8 cellular contexts compared by ENCODE assay signal in the genomic region with DNA sequence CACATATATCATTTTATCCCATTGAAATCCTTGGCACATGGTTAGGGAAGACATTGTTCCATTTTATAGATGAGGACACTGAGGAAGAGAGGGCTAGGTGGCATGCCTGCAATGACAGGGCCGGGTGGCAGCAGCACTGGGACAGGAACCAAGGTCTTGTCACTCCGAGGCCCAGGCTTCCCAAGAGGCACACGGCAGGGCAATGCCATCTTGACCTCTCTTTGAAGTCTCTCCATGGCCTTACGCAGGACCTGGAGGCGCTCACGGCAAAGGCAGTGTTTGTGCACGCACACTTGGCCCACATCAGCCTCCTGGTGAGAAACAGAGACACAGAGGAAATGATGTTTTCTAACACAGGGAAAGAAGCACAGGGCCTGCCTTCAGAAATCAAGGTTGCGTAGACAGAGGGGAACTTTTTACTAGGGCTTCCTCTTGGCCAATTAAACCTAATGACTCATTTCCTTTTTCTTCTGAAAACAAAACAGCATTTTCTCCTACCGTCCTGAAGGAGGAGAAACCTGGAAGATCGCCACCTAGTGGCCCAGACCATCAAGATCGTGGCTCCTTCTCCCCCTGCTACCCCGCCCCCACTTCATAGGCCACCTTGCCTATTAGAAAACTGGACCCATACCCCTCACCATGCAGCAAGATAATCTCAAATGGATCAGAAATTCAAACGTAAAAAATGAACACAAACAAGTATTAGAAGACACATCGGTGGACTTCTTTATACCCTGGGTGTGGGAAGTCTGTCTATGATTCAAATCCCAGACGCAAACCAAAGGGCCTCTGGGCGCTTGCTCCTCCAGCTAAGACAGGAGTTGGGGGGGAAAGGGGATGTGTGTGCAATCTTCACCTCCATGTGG.
DNase-seq lines count a peak whose midpoint lies in the region; ATAC-seq and TF ChIP-seq lines count a peak whose summit lies in the region.

No MANE protein-coding gene starts in this region.

- H3K4me1 ChIP-seq in right lobe of liver: peaks cover 0 to 3% (median 0%) of the 10 kb centered on the region in 4 donors

- intact Hi-C loops in activated CD4-positive, alpha-beta T cell treated with anti-CD3 and anti-CD28 coated beads, Interleukin-2, amount 10 ng/mL, durations not matched to agents 24 days and 14 days (cut with micrococcal nuclease): loop anchor here (1.0 to 10.0 kb wide), 3 partner anchors 74 to 637 kb away; partner anchors contain the start of gene SP3
- intact Hi-C loops in dendritic cell treated with granulocyte-macrophage colony-stimulating factor and Interleukin-4, amounts not matched to agents 40 ng/mL and 50 ng/mL, for 4 days (cut with micrococcal nuclease): loop anchor here (1.0 to 10.0 kb wide), 6 partner anchors 15 to 635 kb away; no protein-coding TSS in a partner anchor
- intact Hi-C loops in right lobe of liver (cut with DNase I): no loop called here

- H3K36me3 Mint-ChIP-seq in activated CD4-positive, alpha-beta T cell treated with anti-CD3 and anti-CD28 coated beads, Interleukin-2, amount 10 ng/mL, durations not matched to agents 24 days and 14 days (ENCODE audit: low read depth): no peaks in the 10 kb centered on the region
- H3K36me3 Mint-ChIP-seq in dendritic cell treated with granulocyte-macrophage colony-stimulating factor and Interleukin-4, amounts not matched to agents 40 ng/mL and 50 ng/mL, for 4 days (ENCODE audit: low read depth): no peaks in the 10 kb centered on the region

- H3K9me3 Mint-ChIP-seq in activated CD4-positive, alpha-beta T cell treated with anti-CD3 and anti-CD28 coated beads, Interleukin-2, amount 10 ng/mL, durations not matched to agents 24 days and 14 days: peaks cover under 1% of the 10 kb centered on the region
- H3K9me3 Mint-ChIP-seq in dendritic cell treated with granulocyte-macrophage colony-stimulating factor and Interleukin-4, amounts not matched to agents 40 ng/mL and 50 ng/mL, for 4 days: no peaks in the 10 kb centered on the region

- no peak for TF ChIP-seq POLR2A in right lobe of liver (IDR thresholded peaks at IDR 0.05)

- no peaks in the 10 kb centered on the region for H3K27me3 Mint-ChIP-seq in activated CD4-positive, alpha-beta T cell treated with anti-CD3 and anti-CD28 coated beads, Interleukin-2, amount 10 ng/mL, durations not matched to agents 24 days and 14 days
- no peaks in the 10 kb centered on the region for H3K27me3 Mint-ChIP-seq in dendritic cell treated with granulocyte-macrophage colony-stimulating factor and Interleukin-4, amounts not matched to agents 40 ng/mL and 50 ng/mL, for 4 days

- TF ChIP-seq CTCF in right lobe of liver (IDR thresholded peaks at IDR 0.05): peak; percentile 77 to 89 (median 87)

- peak overlapping the region in 2 of 3 donors; percentile 21 to 32 for H3K4me3 ChIP-seq in right lobe of liver

- no peaks in the 10 kb centered on the region for H3K9me3 ChIP-seq in right lobe of liver

- no peaks in the 10 kb centered on the region for H3K36me3 ChIP-seq in right lobe of liver

- H3K27ac Mint-ChIP-seq in activated CD4-positive, alpha-beta T cell treated with anti-CD3 and anti-CD28 coated beads, Interleukin-2, amount 10 ng/mL, durations not matched to agents 24 days and 14 days: peak overlapping the region; percentile 95
- peak overlapping the region; percentile 94 for H3K27ac Mint-ChIP-seq in dendritic cell treated with granulocyte-macrophage colony-stimulating factor and Interleukin-4, amounts not matched to agents 40 ng/mL and 50 ng/mL, for 4 days

- WGBS in right lobe of liver (ENCODE audit: insufficient coverage, low coverage, low lambda C conversion rate, missing lambda C conversion rate): 24% methylated on average over 16 of the region's 16 CpGs

- DNase-seq in AML-193 (lab: John Stamatoyannopoulos, UW) (peak; percentile 98), NCI-H446 treated with DMSO at 0.1 percent for 48 hours (lab: John Stamatoyannopoulos, UW) (peak; percentile 37), right lobe of liver (peak; percentile 84 to 86 (median 84))
- peak; percentile 94 for DNase-seq in activated CD4-positive, alpha-beta T cell treated with anti-CD3 and anti-CD28 coated beads, Interleukin-2, amount 10 ng/mL, durations not matched to agents 24 days and 14 days
- DNase-seq in stimulated activated CD4-positive, alpha-beta T cell treated with anti-CD3 and anti-CD28 coated beads, Interleukin-4, amount 100 ng/mL, for 48 hours (ENCODE audit: low read depth in 2 of 2): peak; percentile 79

- peak overlapping the region; percentile 62 for H3K4me3 Mint-ChIP-seq in activated CD4-positive, alpha-beta T cell treated with anti-CD3 and anti-CD28 coated beads, Interleukin-2, amount 10 ng/mL, durations not matched to agents 24 days and 14 days
- peak overlapping the region; percentile 37 for H3K4me3 Mint-ChIP-seq in dendritic cell treated with granulocyte-macrophage colony-stimulating factor and Interleukin-4, amounts not matched to agents 40 ng/mL and 50 ng/mL, for 4 days

- H3K27me3 ChIP-seq in right lobe of liver: no peaks in the 10 kb centered on the region

- H3K4me1 Mint-ChIP-seq in activated CD4-positive, alpha-beta T cell treated with anti-CD3 and anti-CD28 coated beads, Interleukin-2, amount 10 ng/mL, durations not matched to agents 24 days and 14 days: peaks cover 13% of the 10 kb centered on the region
- H3K4me1 Mint-ChIP-seq in dendritic cell treated with granulocyte-macrophage colony-stimulating factor and Interleukin-4, amounts not matched to agents 40 ng/mL and 50 ng/mL, for 4 days (ENCODE audit: low read depth): peaks cover 65% of the 10 kb centered on the region

- ATAC-seq in GM19023 (IDR thresholded peaks at IDR 0.05; ENCODE audit: unreplicated experiment) (peak; percentile 94), HG03175 (IDR thresholded peaks at IDR 0.05; ENCODE audit: unreplicated experiment) (peak; percentile 89), right lobe of liver (peak; percentile 92 to 96 (median 93))

- peak overlapping the region; percentile 43 to 81 (median 67) for H3K27ac ChIP-seq in right lobe of liver

Comparison
In these comparisons a context has a peak if more than half of its experiments do, and no peak if none do; other contexts are left out.
1. Peak in every context shown above with its lines: DNase-seq, ATAC-seq, H3K4me3 ChIP-seq and H3K27ac ChIP-seq.
2. DNase-seq: peak in every context shown above with its lines; median percentile 98 in AML-193; 94 in activated CD4-positive, alpha-beta T cell treated with anti-CD3 and anti-CD28 coated beads, Interleukin-2, amount 10 ng/mL, durations not matched to agents 24 days and 14 days; 84 in right lobe of liver; 79 in stimulated activated CD4-positive, alpha-beta T cell treated with anti-CD3 and anti-CD28 coated beads, Interleukin-4, amount 100 ng/mL, for 48 hours; 37 in NCI-H446 treated with DMSO at 0.1 percent for 48 hours.
3. intact Hi-C loops: an anchor here in activated CD4-positive, alpha-beta T cell treated with anti-CD3 and anti-CD28 coated beads, Interleukin-2, amount 10 ng/mL, durations not matched to agents 24 days and 14 days (1.0 to 10.0 kb wide) and dendritic cell treated with granulocyte-macrophage colony-stimulating factor and Interleukin-4, amounts not matched to agents 40 ng/mL and 50 ng/mL, for 4 days (1.0 to 10.0 kb wide); none called in right lobe of liver.